ENCODE assay signal across 9 cellular contexts in genomic region chr10:120600871-120601644, GRCh38.
DNase-seq lines count a peak whose midpoint lies in the region; ATAC-seq and TF ChIP-seq lines count a peak whose summit lies in the region.
"Had no signal": no experiment of that assay in that cellular context is flagged by ENCODE, and none has a peak within 500 bp of the region (broad histone marks: within the 10 kb centered on the region; RNA-seq: fewer than 3 reads in every experiment).

No MANE protein-coding gene starts in this region.

- H3K27me3 ChIP-seq in foreskin keratinocyte (no peaks in the 10 kb centered on the region), gastrocnemius medialis (no peaks in the 10 kb centered on the region)
- H3K27me3 ChIP-seq: testis had no signal

- intact Hi-C loops in gastrocnemius medialis (cut with DNase I; ENCODE audit: low total_unique reads) = no loop called here

- no peaks in the 10 kb centered on the region for H3K9me3 ChIP-seq in gastrocnemius medialis
- H3K9me3 ChIP-seq: testis had no signal

- peak; percentile 72 for DNase-seq in A172 (ENCODE audit: low spot score)
- peak; percentile 35 for DNase-seq in NOMO-1 treated with dmso at 0.1 percent for 144 hours (lab: John Stamatoyannopoulos, UW; ENCODE audit: unreplicated experiment)
- peak in 1 of 2 donors; percentile 44 for DNase-seq in foreskin keratinocyte
- no peak for DNase-seq in gastrocnemius medialis
- no peak for DNase-seq in activated CD8-positive, alpha-beta memory T cell treated with anti-CD3 and anti-CD28 coated beads for 24 hours
- DNase-seq: testis had no signal

- H3K4me3 ChIP-seq in gastrocnemius medialis = no peak overlapping the region
- H3K4me3 ChIP-seq: testis had no signal

- no peak for TF ChIP-seq POLR2A in gastrocnemius medialis (IDR thresholded peaks at IDR 0.05)

- no peak overlapping the region for H3K27ac ChIP-seq in foreskin keratinocyte
- no peak overlapping the region for H3K27ac ChIP-seq in gastrocnemius medialis
- H3K27ac ChIP-seq: testis had no signal

- peak; percentile 34 for ATAC-seq in GM19324 (IDR thresholded peaks at IDR 0.05; ENCODE audit: low FRiP score, unreplicated experiment)
- peak; percentile 62 for ATAC-seq in foreskin keratinocyte
- ATAC-seq in gastrocnemius medialis = no peak
- ATAC-seq in GM21381 (IDR thresholded peaks at IDR 0.05; ENCODE audit: unreplicated experiment) = no peak
- no peak for ATAC-seq in HG03469 (IDR thresholded peaks at IDR 0.05; ENCODE audit: unreplicated experiment)

- no peaks in the 10 kb centered on the region for H3K36me3 ChIP-seq in gastrocnemius medialis

- TF ChIP-seq CTCF in foreskin keratinocyte (conservative IDR thresholded peaks at IDR 0.05) (peak; percentile 58), gastrocnemius medialis (IDR thresholded peaks at IDR 0.05 in 4 of 5, conservative IDR thresholded peaks at IDR 0.05 in 1 of 5) (no peak)

- no peaks in the 10 kb centered on the region for H3K4me1 ChIP-seq in foreskin keratinocyte
- H3K4me1 ChIP-seq in gastrocnemius medialis = no peaks in the 10 kb centered on the region

- in situ Hi-C loops in gastrocnemius medialis (cut with MboI; ENCODE audit: low sequenced_read_pairs in 4 of 4) = no loop called here

Comparison
In these comparisons a context has a peak if more than half of its experiments do, and no peak if none do; other contexts are left out.
1. DNase-seq: peak in A172 (single experiment) and NOMO-1 treated with dmso at 0.1 percent for 144 hours (single experiment); none in gastrocnemius medialis (0 of 2) and activated CD8-positive, alpha-beta memory T cell treated with anti-CD3 and anti-CD28 coated beads for 24 hours (single experiment).
2. ATAC-seq: peak in GM19324 (single experiment) and foreskin keratinocyte (single experiment); none in gastrocnemius medialis (0 of 2), GM21381 (single experiment) and HG03469 (single experiment).